In genomic region chr15:63050737-63051700, GRCh38 we compare ENCODE assay signal across 2 cellular contexts.
TF ChIP-seq lines count a peak whose summit lies in the region.

No MANE protein-coding gene starts in this region.

TF ChIP-seq in WTC11, 78 proteins besides CTCF, POLR2A, EP300 and RAD21 (continued from another document):
- TF ChIP-seq, protein P1, sequence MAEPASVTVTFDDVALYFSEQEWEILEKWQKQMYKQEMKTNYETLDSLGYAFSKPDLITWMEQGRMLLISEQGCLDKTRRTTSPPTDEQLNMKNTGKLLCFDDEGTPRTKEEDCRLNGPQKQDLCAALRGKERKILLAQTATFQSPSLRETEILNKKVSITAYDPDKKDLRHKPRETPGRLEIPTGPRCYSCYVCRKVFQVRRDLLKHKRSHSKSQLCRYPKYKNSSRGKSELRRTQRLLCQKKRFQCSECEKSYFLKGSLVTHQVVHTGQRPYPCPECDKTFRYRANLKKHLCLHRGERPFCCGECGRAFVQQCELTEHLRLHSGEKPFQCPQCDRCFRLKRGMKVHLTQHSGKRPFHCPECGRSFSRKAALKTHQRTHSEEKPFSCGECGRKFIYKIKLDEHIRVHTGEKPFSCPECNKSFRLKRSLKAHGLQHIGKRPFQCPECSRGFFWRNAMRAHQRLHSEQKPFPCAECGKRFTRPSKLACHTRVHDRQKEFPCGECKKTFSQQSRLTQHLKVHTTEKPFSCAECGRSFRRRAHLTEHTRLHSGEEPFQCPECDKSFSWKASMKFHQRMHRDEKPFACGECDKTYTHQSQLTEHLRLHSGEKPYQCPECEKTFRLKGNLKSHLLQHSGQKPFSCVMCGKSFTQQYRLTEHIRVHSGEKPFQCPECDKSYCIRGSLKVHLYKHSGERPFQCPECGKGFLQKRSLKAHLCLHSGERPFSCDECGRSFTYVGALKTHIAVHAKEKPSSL (CRISPR knock-in tag; conservative IDR thresholded peaks at IDR 0.05) = peak; percentile 24; the same call in 1 of the 2 replicates
- TF ChIP-seq ZNF121 (CRISPR knock-in tag; IDR thresholded peaks at IDR 0.05) (no peak), JAZF1 (CRISPR knock-in tag; IDR thresholded peaks at IDR 0.05) (no peak)

TF ChIP-seq in HepG2, 621 proteins besides CTCF, POLR2A, EP300 and RAD21 (continued from another document):
- TF ChIP-seq, protein P2, sequence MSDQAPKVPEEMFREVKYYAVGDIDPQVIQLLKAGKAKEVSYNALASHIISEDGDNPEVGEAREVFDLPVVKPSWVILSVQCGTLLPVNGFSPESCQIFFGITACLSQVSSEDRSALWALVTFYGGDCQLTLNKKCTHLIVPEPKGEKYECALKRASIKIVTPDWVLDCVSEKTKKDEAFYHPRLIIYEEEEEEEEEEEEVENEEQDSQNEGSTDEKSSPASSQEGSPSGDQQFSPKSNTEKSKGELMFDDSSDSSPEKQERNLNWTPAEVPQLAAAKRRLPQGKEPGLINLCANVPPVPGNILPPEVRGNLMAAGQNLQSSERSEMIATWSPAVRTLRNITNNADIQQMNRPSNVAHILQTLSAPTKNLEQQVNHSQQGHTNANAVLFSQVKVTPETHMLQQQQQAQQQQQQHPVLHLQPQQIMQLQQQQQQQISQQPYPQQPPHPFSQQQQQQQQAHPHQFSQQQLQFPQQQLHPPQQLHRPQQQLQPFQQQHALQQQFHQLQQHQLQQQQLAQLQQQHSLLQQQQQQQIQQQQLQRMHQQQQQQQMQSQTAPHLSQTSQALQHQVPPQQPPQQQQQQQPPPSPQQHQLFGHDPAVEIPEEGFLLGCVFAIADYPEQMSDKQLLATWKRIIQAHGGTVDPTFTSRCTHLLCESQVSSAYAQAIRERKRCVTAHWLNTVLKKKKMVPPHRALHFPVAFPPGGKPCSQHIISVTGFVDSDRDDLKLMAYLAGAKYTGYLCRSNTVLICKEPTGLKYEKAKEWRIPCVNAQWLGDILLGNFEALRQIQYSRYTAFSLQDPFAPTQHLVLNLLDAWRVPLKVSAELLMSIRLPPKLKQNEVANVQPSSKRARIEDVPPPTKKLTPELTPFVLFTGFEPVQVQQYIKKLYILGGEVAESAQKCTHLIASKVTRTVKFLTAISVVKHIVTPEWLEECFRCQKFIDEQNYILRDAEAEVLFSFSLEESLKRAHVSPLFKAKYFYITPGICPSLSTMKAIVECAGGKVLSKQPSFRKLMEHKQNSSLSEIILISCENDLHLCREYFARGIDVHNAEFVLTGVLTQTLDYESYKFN (CRISPR knock-in tag; conservative IDR thresholded peaks at IDR 0.05) = 0 out of 2 replicates have a peak, but pooled peaks have one; percentile 24
- TF ChIP-seq ZNF362 (CRISPR knock-in tag; IDR thresholded peaks at IDR 0.05; ENCODE audit: borderline replicate concordance) = peak; percentile 37; the same call in 1 of the 2 replicates
- TF ChIP-seq TRIM24 (CRISPR knock-in tag; IDR thresholded peaks at IDR 0.05) = no peak
- TF ChIP-seq ZNF556 (CRISPR knock-in tag; IDR thresholded peaks at IDR 0.05; ENCODE audit: borderline replicate concordance) = no peak
- TF ChIP-seq GATAD1 (CRISPR knock-in tag; IDR thresholded peaks at IDR 0.05) = no peak
- TF ChIP-seq ZNF207 (IDR thresholded peaks at IDR 0.05; ENCODE audit: borderline replicate concordance) = no peak
- TF ChIP-seq NR1H2 (CRISPR knock-in tag; IDR thresholded peaks at IDR 0.05; ENCODE audit: borderline replicate concordance, low read depth) = no peak
- no peak for TF ChIP-seq DNMT1 (CRISPR knock-in tag; IDR thresholded peaks at IDR 0.05)
- no peak for TF ChIP-seq SOX13 (IDR thresholded peaks at IDR 0.05)
- no peak for TF ChIP-seq SOX13 (CRISPR knock-in tag; conservative IDR thresholded peaks at IDR 0.05 in 1 of 2, IDR thresholded peaks at IDR 0.05 in 1 of 2)
- TF ChIP-seq SMARCC2 (IDR thresholded peaks at IDR 0.05) = no peak
- no peak for TF ChIP-seq ZNF781 (CRISPR knock-in tag; IDR thresholded peaks at IDR 0.05; ENCODE audit: borderline replicate concordance, not compliant biosample characterization)
- no peak for TF ChIP-seq ZNF713 (CRISPR knock-in tag; IDR thresholded peaks at IDR 0.05)
- TF ChIP-seq FOXP1 (IDR thresholded peaks at IDR 0.05) = no peak
- no peak for TF ChIP-seq FOXP1 (CRISPR knock-in tag; IDR thresholded peaks at IDR 0.05)
- TF ChIP-seq, protein P3, sequence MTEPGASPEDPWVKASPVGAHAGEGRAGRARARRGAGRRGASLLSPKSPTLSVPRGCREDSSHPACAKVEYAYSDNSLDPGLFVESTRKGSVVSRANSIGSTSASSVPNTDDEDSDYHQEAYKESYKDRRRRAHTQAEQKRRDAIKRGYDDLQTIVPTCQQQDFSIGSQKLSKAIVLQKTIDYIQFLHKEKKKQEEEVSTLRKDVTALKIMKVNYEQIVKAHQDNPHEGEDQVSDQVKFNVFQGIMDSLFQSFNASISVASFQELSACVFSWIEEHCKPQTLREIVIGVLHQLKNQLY (CRISPR knock-in tag; IDR thresholded peaks at IDR 0.05) = no peak
- TF ChIP-seq MED13 (CRISPR knock-in tag; IDR thresholded peaks at IDR 0.05) = no peak
- TF ChIP-seq TFDP1 (CRISPR knock-in tag; IDR thresholded peaks at IDR 0.05; ENCODE audit: borderline replicate concordance) = no peak
- TF ChIP-seq ZNF737 (CRISPR knock-in tag; IDR thresholded peaks at IDR 0.05; ENCODE audit: borderline replicate concordance) = no peak
- TF ChIP-seq SRF (IDR thresholded peaks at IDR 0.05; ENCODE audit: low read depth, low read length) = peak; percentile 94
- TF ChIP-seq TOE1 (CRISPR knock-in tag; IDR thresholded peaks at IDR 0.05) = no peak
- no peak for TF ChIP-seq HNF4G (IDR thresholded peaks at IDR 0.05; ENCODE audit: borderline replicate concordance, low read depth, low read length)
- no peak for TF ChIP-seq HNF4G (CRISPR knock-in tag; IDR thresholded peaks at IDR 0.05; ENCODE audit: borderline replicate concordance, low read depth)
- no peak for TF ChIP-seq THAP11 (CRISPR knock-in tag; IDR thresholded peaks at IDR 0.05)
- TF ChIP-seq, protein P4, sequence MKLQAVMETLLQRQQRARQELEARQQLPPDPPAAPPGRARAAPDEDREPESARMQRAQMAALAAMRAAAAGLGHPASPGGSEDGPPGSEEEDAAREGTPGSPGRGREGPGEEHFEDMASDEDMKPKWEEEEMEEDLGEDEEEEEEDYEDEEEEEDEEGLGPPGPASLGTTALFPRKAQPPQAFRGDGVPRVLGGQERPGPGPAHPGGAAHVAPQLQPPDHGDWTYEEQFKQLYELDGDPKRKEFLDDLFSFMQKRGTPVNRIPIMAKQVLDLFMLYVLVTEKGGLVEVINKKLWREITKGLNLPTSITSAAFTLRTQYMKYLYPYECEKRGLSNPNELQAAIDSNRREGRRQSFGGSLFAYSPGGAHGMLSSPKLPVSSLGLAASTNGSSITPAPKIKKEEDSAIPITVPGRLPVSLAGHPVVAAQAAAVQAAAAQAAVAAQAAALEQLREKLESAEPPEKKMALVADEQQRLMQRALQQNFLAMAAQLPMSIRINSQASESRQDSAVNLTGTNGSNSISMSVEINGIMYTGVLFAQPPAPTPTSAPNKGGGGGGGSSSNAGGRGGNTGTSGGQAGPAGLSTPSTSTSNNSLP (IDR thresholded peaks at IDR 0.05; ENCODE audit: low read depth, low read length) = peak; percentile 32; the same call in 1 of the 2 replicates
- TF ChIP-seq DZIP1 (CRISPR knock-in tag; IDR thresholded peaks at IDR 0.05) = no peak
- TF ChIP-seq SAP130 (CRISPR knock-in tag; IDR thresholded peaks at IDR 0.05; ENCODE audit: low read depth) = peak; percentile 11; the same call in 1 of the 2 replicates
